Comparison of ENCODE assay signal across 21 cellular contexts in the genomic region with DNA sequence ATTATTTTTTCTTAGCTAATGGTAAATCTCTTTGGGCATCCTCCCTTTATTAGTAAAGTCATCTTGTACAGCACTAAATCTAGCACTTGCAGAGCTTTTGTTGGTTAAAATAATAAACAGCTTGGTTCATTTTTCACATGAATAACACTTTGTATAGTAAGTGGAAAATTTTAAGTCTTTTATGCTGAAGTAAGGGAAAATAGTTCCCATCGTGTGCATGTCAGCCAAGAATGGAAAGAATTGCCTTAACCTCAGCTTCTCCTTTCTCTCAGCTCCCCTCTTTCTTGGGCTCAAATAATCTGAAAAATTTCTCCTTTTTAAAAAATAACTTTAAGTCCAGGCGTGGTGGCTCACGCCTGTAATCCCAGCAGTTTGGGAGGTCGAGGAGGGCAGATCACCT. TPM values are rescaled to one million over a fixed set of nuclear protein-coding genes. Genes with fewer than 3 reads are reported as not detected.
DNase-seq lines count a peak whose midpoint lies in the region; ATAC-seq and TF ChIP-seq lines count a peak whose summit lies in the region.
"Had no signal": no experiment of that assay in that cellular context is flagged by ENCODE, and none has a peak within 500 bp of the region (broad histone marks: within the 10 kb centered on the region; RNA-seq: fewer than 3 reads in every experiment).

No MANE protein-coding gene starts in this region.

- H2AFZ ChIP-seq in MM.1S (ENCODE audit: low read length) = no peak overlapping the region
- H2AFZ ChIP-seq: PC-9 had no signal

- no peaks in the 10 kb centered on the region for H3K9me3 ChIP-seq in suprapubic skin
- no peaks in the 10 kb centered on the region for H3K9me3 ChIP-seq in MM.1S (replicated peaks; ENCODE audit: insufficient read depth, low read length)

- TF ChIP-seq EP300 in suprapubic skin (IDR thresholded peaks at IDR 0.05) = no peak

- no peak overlapping the region for H3K4me2 ChIP-seq in MM.1S (ENCODE audit: low read depth, low read length)
- H3K4me2 ChIP-seq: PC-9 had no signal

- no peaks in the 10 kb centered on the region for H4K20me1 ChIP-seq in MM.1S (ENCODE audit: insufficient read depth, low read length)

- H3K36me3 Mint-ChIP-seq in nephron (ENCODE audit: low read depth) = peaks cover 62% of the 10 kb centered on the region

- no peaks in the 10 kb centered on the region for H3K27me3 Mint-ChIP-seq in nephron (ENCODE audit: low read depth)
- H3K27me3 Mint-ChIP-seq: CD8-positive, alpha-beta memory T cell had no signal

- peak overlapping the region; percentile 66 to 98 (median 92) for H3K27ac Mint-ChIP-seq in nephron
- H3K27ac Mint-ChIP-seq: CD8-positive, alpha-beta memory T cell had no signal

- TF ChIP-seq CTCF in nephron (IDR thresholded peaks at IDR 0.05; ENCODE audit: unreplicated experiment in 3 of 3) (no peak), suprapubic skin (IDR thresholded peaks at IDR 0.05) (no peak), MM.1S (IDR thresholded peaks at IDR 0.05; ENCODE audit: low read length) (no peak)

- intact Hi-C loops in Right ventricle myocardium superior (cut with DNase I) = no loop called here
- intact Hi-C loops in Right ventricle myocardium inferior (cut with DNase I) = no loop called here
- intact Hi-C loops in posterior cingulate gyrus (cut with DNase I) = no loop called here

- H3K79me2 ChIP-seq in MM.1S (ENCODE audit: low read length) = peaks cover 14% of the 10 kb centered on the region; the same call in 1 of the 2 replicates

- H3K36me3 ChIP-seq in suprapubic skin (peaks cover 65% of the 10 kb centered on the region), MM.1S (replicated peaks; ENCODE audit: insufficient read depth, low read length) (peaks cover 7% of the 10 kb centered on the region; the same call in 1 of the 2 replicates)

- no peaks in the 10 kb centered on the region for H3K9me2 ChIP-seq in MM.1S (replicated peaks; ENCODE audit: insufficient read depth, low read length)

- DNase-seq in Right ventricle myocardium superior (no peak), Right ventricle myocardium inferior (ENCODE audit: missing footprints) (no peak), caudate nucleus (lab: John Stamatoyannopoulos, UW) (no peak), suprapubic skin (ENCODE audit: low spot score in 2 of 2) (no peak), MM.1S (no peak), posterior cingulate gyrus (no peak)
- DNase-seq: 8988T; AML-193; Calu3; CD8-positive, alpha-beta memory T cell; GDM1; NCI-H1105 treated with DMSO at 0.1 percent for 48 hours; NCI-H2029 treated with DMSO at 0.1 percent for 48 hours; NCI-H226; NCI-H510A treated with DMSO at 0.1 percent for 48 hours; NCI-H748 treated with DMSO at 0.1 percent for 48 hours; PC-9; RPMI8226 had no signal

- H3K4me3 ChIP-seq in suprapubic skin (no peak overlapping the region), MM.1S (ENCODE audit: low read length) (no peak overlapping the region)
- H3K4me3 ChIP-seq: PC-9 had no signal

- no peak for TF ChIP-seq POLR2A in suprapubic skin (IDR thresholded peaks at IDR 0.05)

- H3K4me1 ChIP-seq in suprapubic skin (peaks cover 3% of the 10 kb centered on the region), MM.1S (ENCODE audit: low read length) (no peaks in the 10 kb centered on the region)

- ATAC-seq in Right ventricle myocardium superior (ENCODE audit: poor library complexity) (peak; percentile 63), Right ventricle myocardium inferior (no peak), HG03442 (IDR thresholded peaks at IDR 0.05; ENCODE audit: unreplicated experiment) (no peak)

- WGBS in suprapubic skin = 82% methylated on average over 4 of the region's 4 CpGs

- no peak overlapping the region for H3K4me3 Mint-ChIP-seq in nephron
- H3K4me3 Mint-ChIP-seq: CD8-positive, alpha-beta memory T cell had no signal

- no peaks in the 10 kb centered on the region for H3F3A ChIP-seq in MM.1S (ENCODE audit: insufficient read depth, low read length)

- H3K4me1 Mint-ChIP-seq in nephron = no peaks in the 10 kb centered on the region

- H3K27ac ChIP-seq in caudate nucleus (ENCODE audit: low read depth, low read length) (peak overlapping the region; percentile 52), suprapubic skin (peak overlapping the region; percentile 29), MM.1S (ENCODE audit: low read length) (no peak overlapping the region)
- H3K27ac ChIP-seq: C4-2B, PC-9 had no signal

- no peaks in the 10 kb centered on the region for H3K9me3 Mint-ChIP-seq in nephron
- H3K9me3 Mint-ChIP-seq: CD8-positive, alpha-beta memory T cell had no signal

- no peak overlapping the region for H3K9ac ChIP-seq in MM.1S (ENCODE audit: low read length)

- no peaks in the 10 kb centered on the region for H3K27me3 ChIP-seq in suprapubic skin
- no peaks in the 10 kb centered on the region for H3K27me3 ChIP-seq in MM.1S (replicated peaks; ENCODE audit: insufficient read depth, low read length)

RNA-seq across cellular contexts. Expression of gene SNRPC, which starts 16.6 kb away (rescaled TPM):
- total RNA-seq in Right ventricle myocardium superior (164 TPM), Right ventricle myocardium inferior (174 TPM), suprapubic skin (10 to 100 TPM; 54.8 to 99.0 (median 65.6) TPM)

RNA-seq across cellular contexts. Expression of gene BLTP3A, which starts 18.0 kb away (rescaled TPM):
- 17.2 TPM for total RNA-seq in Right ventricle myocardium superior
- total RNA-seq in Right ventricle myocardium inferior = 17.1 TPM
- total RNA-seq in suprapubic skin = 10 to 100 TPM in 1 of 4 donors, 1 to 10 TPM in 3; 6.3 to 12.2 (median 9.0) TPM
